ENCODE assay signal across 25 cellular contexts in the genomic region with DNA sequence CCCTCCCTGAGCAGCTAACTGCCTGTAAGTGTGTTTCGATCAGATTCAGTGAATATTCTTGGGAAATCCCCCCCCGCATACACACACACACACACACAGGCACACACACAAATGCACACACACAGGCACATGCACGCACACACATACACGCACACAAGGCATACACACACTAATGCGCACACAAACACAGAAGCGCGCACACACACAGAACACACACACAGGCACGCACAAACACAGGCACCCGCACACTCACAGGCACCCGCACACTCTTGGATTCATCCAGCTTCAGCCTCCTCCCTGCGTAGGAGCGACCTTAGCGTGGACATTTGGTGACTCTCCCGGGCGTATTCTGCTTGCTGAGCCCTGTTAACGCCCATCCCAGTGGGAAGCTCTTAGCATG.
"Had no signal": no experiment of that assay in that cellular context is flagged by ENCODE, and none has a peak within 500 bp of the region (broad histone marks: within the 10 kb centered on the region; RNA-seq: fewer than 3 reads in every experiment).

No MANE protein-coding gene starts in this region.

- H3K27me3 ChIP-seq: colonic mucosa, right atrium auricular region, transverse colon had no signal

- H3K4me2 ChIP-seq: smooth muscle cell had no signal

- H3K4me1 Mint-ChIP-seq: neural crest cell; stimulated activated memory B cell treated with anti-CD40 and anti-IgM and Interleukin-4, amounts not matched to agents 10 μg/mL and 1 μg/mL and 100 μg/mL, for 72 hours had no signal

- H3K36me3 Mint-ChIP-seq: natural killer cell treated with Interleukin-12 subunit alpha and Interleukin-12 subunit beta and Interleukin-15 and Interleukin-18, amount 100 ng/mL, for 72 hours; stimulated activated memory B cell treated with anti-CD40 and anti-IgM and Interleukin-4, amounts not matched to agents 10 μg/mL and 1 μg/mL and 100 μg/mL, for 72 hours had no signal

- H3K27ac Mint-ChIP-seq: natural killer cell treated with Interleukin-12 subunit alpha and Interleukin-12 subunit beta and Interleukin-15 and Interleukin-18, amount 100 ng/mL, for 72 hours; stimulated activated memory B cell treated with anti-CD40 and anti-IgM and Interleukin-4, amounts not matched to agents 10 μg/mL and 1 μg/mL and 100 μg/mL, for 72 hours; stimulated activated naive CD8-positive, alpha-beta T cell treated with anti-CD3 and anti-CD28 coated beads, Interleukin-15, Interleukin-2, amounts not matched to agents 100 ng/mL and 50 ng/mL, for 24 hours had no signal

- H3K4me3 ChIP-seq: colonic mucosa, esophagus squamous epithelium, heart right ventricle, left lung, lower lobe of right lung, prostate gland, right atrium auricular region, smooth muscle cell, suprapubic skin, transverse colon had no signal

- H3K27ac ChIP-seq: colonic mucosa, esophagus squamous epithelium, heart right ventricle, left lung, lower lobe of right lung, prostate gland, right atrium auricular region, suprapubic skin, transverse colon had no signal

- DNase-seq: colonic mucosa; dermis blood vessel endothelial cell; effector memory CD4-positive, alpha-beta T cell; erythroblast; esophagus squamous epithelium; foreskin melanocyte; glutamatergic neuron; heart right ventricle; hippocampal formation; left cardiac atrium; lower lobe of right lung; nucleus accumbens; stimulated activated CD4-positive, alpha-beta T cell treated with anti-CD3 and anti-CD28 coated beads, Interleukin-12 subunit alpha, Interleukin-12 subunit beta, amount 100 ng/mL, for 4 hours; stimulated activated CD4-positive, alpha-beta T cell treated with anti-CD3 and anti-CD28 coated beads, Interleukin-1b, Interleukin-23, amount 100 ng/mL, for 48 hours; stimulated activated CD4-positive, alpha-beta T cell treated with anti-CD3 and anti-CD28 coated beads, Interleukin-4, amount 100 ng/mL, for 24 hours; transverse colon had no signal

- H3K27me3 Mint-ChIP-seq: stimulated activated memory B cell treated with anti-CD40 and anti-IgM and Interleukin-4, amounts not matched to agents 10 μg/mL and 1 μg/mL and 100 μg/mL, for 72 hours had no signal

- H3K4me1 ChIP-seq: colonic mucosa, esophagus squamous epithelium, heart right ventricle, left lung, lower lobe of right lung, prostate gland, right atrium auricular region, suprapubic skin, transverse colon had no signal

- H3K36me3 ChIP-seq: colonic mucosa, esophagus squamous epithelium, heart right ventricle, left lung, lower lobe of right lung, prostate gland, right atrium auricular region, suprapubic skin, transverse colon had no signal

- ATAC-seq: heart right ventricle, left cardiac atrium, left lung had no signal

- H3K4me3 Mint-ChIP-seq: natural killer cell treated with Interleukin-12 subunit alpha and Interleukin-12 subunit beta and Interleukin-15 and Interleukin-18, amount 100 ng/mL, for 72 hours; neural crest cell; stimulated activated memory B cell treated with anti-CD40 and anti-IgM and Interleukin-4, amounts not matched to agents 10 μg/mL and 1 μg/mL and 100 μg/mL, for 72 hours; stimulated activated naive CD8-positive, alpha-beta T cell treated with anti-CD3 and anti-CD28 coated beads, Interleukin-15, Interleukin-2, amounts not matched to agents 100 ng/mL and 50 ng/mL, for 24 hours had no signal

- H3K9me3 Mint-ChIP-seq: natural killer cell treated with Interleukin-12 subunit alpha and Interleukin-12 subunit beta and Interleukin-15 and Interleukin-18, amount 100 ng/mL, for 72 hours; neural crest cell; stimulated activated memory B cell treated with anti-CD40 and anti-IgM and Interleukin-4, amounts not matched to agents 10 μg/mL and 1 μg/mL and 100 μg/mL, for 72 hours; stimulated activated naive CD8-positive, alpha-beta T cell treated with anti-CD3 and anti-CD28 coated beads, Interleukin-15, Interleukin-2, amounts not matched to agents 100 ng/mL and 50 ng/mL, for 24 hours had no signal
